ENCODE assay signal across 25 cellular contexts in the genomic region with DNA sequence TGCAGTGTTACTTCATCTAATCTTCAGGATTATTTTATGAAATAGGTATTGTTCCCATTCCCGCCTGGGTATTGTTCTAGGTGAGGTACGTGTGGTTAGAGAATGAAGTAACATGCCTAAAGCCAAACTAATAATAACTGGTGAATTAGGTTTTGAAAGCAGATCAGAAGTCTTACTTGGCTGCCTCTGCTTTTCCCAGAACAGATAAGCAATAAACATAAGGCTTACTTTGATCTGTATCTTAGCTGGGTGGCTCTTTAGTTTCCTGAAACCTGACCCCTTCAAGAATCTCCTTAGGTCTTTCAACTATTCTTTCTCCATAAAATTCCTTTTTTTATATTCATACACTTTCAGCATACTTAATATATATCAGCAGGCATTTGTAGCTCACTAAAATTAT.
A peak's percentile ranks its signal among the peaks of the same experiment; 100 is the strongest.
DNase-seq lines count a peak whose midpoint lies in the region; ATAC-seq and TF ChIP-seq lines count a peak whose summit lies in the region.
"Had no signal": no experiment of that assay in that cellular context is flagged by ENCODE, and none has a peak within 500 bp of the region (broad histone marks: within the 10 kb centered on the region; RNA-seq: fewer than 3 reads in every experiment).

No MANE protein-coding gene starts in this region.

- H3K4me1 Mint-ChIP-seq in CD8-positive, alpha-beta T cell (ENCODE audit: low read depth), result peaks cover 65% of the 10 kb centered on the region
- H3K4me1 Mint-ChIP-seq in activated T-helper 17 cell treated with anti-CD3 and anti-CD28 coated beads, Interleukin-2, amount 50 U/mL, for 72 hours, result peaks cover 13% of the 10 kb centered on the region
- H3K4me1 Mint-ChIP-seq in naive B cell, result peaks cover 62 to 86% (median 82%) of the 10 kb centered on the region in 3 donors

- no peak for ATAC-seq in CD8-positive, alpha-beta T cell
- ATAC-seq in activated T-helper 17 cell treated with anti-CD3 and anti-CD28 coated beads, Interleukin-2, amount 50 U/mL, for 72 hours (replicated peaks), result no peak
- no peak for ATAC-seq in naive B cell (ENCODE audit: low read depth in 2 of 2)
- no peak for ATAC-seq in Right ventricle myocardium inferior
- ATAC-seq in HG03521 (IDR thresholded peaks at IDR 0.05; ENCODE audit: unreplicated experiment), result no peak
- ATAC-seq: left ventricle myocardium superior had no signal

- H3K9me3 ChIP-seq in CD8-positive, alpha-beta T cell (ENCODE audit: low read length), result no peaks in the 10 kb centered on the region
- H3K9me3 ChIP-seq in Karpas-422 (ENCODE audit: low read length), result no peaks in the 10 kb centered on the region
- H3K9me3 ChIP-seq in tibial nerve, result no peaks in the 10 kb centered on the region
- H3K9me3 ChIP-seq: HAP-1, Peyer's patch, SJSA1, tibial artery had no signal

- H3K9me3 Mint-ChIP-seq in CD8-positive, alpha-beta T cell, result no peaks in the 10 kb centered on the region
- peaks cover 5% of the 10 kb centered on the region for H3K9me3 Mint-ChIP-seq in activated T-helper 17 cell treated with anti-CD3 and anti-CD28 coated beads, Interleukin-2, amount 50 U/mL, for 72 hours
- H3K9me3 Mint-ChIP-seq in naive B cell, result no peaks in the 10 kb centered on the region
- H3K9me3 Mint-ChIP-seq: activated CD4-positive, alpha-beta memory T cell treated with anti-CD3 and anti-CD28 coated beads for 36 hours; stimulated activated naive CD8-positive, alpha-beta T cell treated with anti-CD3 and anti-CD28 coated beads, Interleukin-15, amount 100 ng/mL, for 72 hours; T-helper 1 cell treated with Interleukin-12 subunit alpha and Interleukin-12 subunit beta and Interleukin-4 antibody, amounts not matched to agents 30 μg/mL and 1 μg/mL, for 36 hours had no signal

- no peak for TF ChIP-seq EP300 in tibial nerve (IDR thresholded peaks at IDR 0.05)

- DNase-seq in CD8-positive, alpha-beta T cell, result no peak
- DNase-seq in Karpas-422 (peak; percentile 34), naive B cell (no peak), Right ventricle myocardium inferior (ENCODE audit: missing footprints) (no peak), iPS-NIHi11 (ENCODE audit: low spot score) (no peak), tibial nerve (ENCODE audit: low spot score in 2 of 2) (no peak)
- DNase-seq: activated CD4-positive, alpha-beta memory T cell treated with anti-CD3 and anti-CD28 coated beads for 36 hours; activated gamma-delta T cell treated with Interleukin-2 at 50 U/mL for 16 hours; anterior cingulate cortex; left ventricle myocardium superior; NCI-H1694 treated with DMSO at 0.1 percent for 48 hours; NCI-H345; NCI-H82; Peyer's patch; retina; stimulated activated CD4-positive, alpha-beta T cell treated with anti-CD3 and anti-CD28 coated beads, Interleukin-4, amount 100 ng/mL, for 1 hour; stimulated activated naive CD8-positive, alpha-beta T cell treated with anti-CD3 and anti-CD28 coated beads, Interleukin-15, amount 100 ng/mL, for 72 hours; tibial artery had no signal

- H3K27ac Mint-ChIP-seq in CD8-positive, alpha-beta T cell, result peak overlapping the region; percentile 15
- no peak overlapping the region for H3K27ac Mint-ChIP-seq in activated T-helper 17 cell treated with anti-CD3 and anti-CD28 coated beads, Interleukin-2, amount 50 U/mL, for 72 hours
- peak overlapping the region; percentile 83 to 97 (median 90) for H3K27ac Mint-ChIP-seq in naive B cell
- H3K27ac Mint-ChIP-seq: activated CD4-positive, alpha-beta memory T cell treated with anti-CD3 and anti-CD28 coated beads for 36 hours; stimulated activated naive CD8-positive, alpha-beta T cell treated with anti-CD3 and anti-CD28 coated beads, Interleukin-15, amount 100 ng/mL, for 72 hours; T-helper 1 cell treated with Interleukin-12 subunit alpha and Interleukin-12 subunit beta and Interleukin-4 antibody, amounts not matched to agents 30 μg/mL and 1 μg/mL, for 36 hours had no signal

- no peak overlapping the region for H3K27ac ChIP-seq in CD8-positive, alpha-beta T cell (ENCODE audit: low read depth, low read length)
- H3K27ac ChIP-seq in Karpas-422 (ENCODE audit: low read length) (no peak overlapping the region), tibial nerve (no peak overlapping the region)
- H3K27ac ChIP-seq: Peyer's patch, SJSA1, tibial artery had no signal

- no peaks in the 10 kb centered on the region for H3K9me2 ChIP-seq in Karpas-422 (replicated peaks; ENCODE audit: insufficient read depth, low read length)

- TF ChIP-seq POLR2A in tibial nerve (IDR thresholded peaks at IDR 0.05), result no peak

- no peaks in the 10 kb centered on the region for H3K36me3 Mint-ChIP-seq in CD8-positive, alpha-beta T cell
- no peaks in the 10 kb centered on the region for H3K36me3 Mint-ChIP-seq in activated T-helper 17 cell treated with anti-CD3 and anti-CD28 coated beads, Interleukin-2, amount 50 U/mL, for 72 hours (ENCODE audit: low read depth)
- H3K36me3 Mint-ChIP-seq in naive B cell, result no peaks in the 10 kb centered on the region
- H3K36me3 Mint-ChIP-seq: activated CD4-positive, alpha-beta memory T cell treated with anti-CD3 and anti-CD28 coated beads for 36 hours had no signal

- H3K4me2 ChIP-seq in Karpas-422 (ENCODE audit: low read depth, low read length, poor library complexity, severe bottlenecking), result no peak overlapping the region
- H3K4me2 ChIP-seq: smooth muscle cell had no signal

- POLR2A ChIA-PET in CD8-positive, alpha-beta T cell (lab: Charles Lee), result interaction anchor here (0.7 kb wide), 1 partner anchor 113 kb away, joined by 3 read pairs; no protein-coding TSS in a partner anchor

- peak overlapping the region; percentile 10 for H3K4me3 Mint-ChIP-seq in CD8-positive, alpha-beta T cell
- peak overlapping the region; percentile 15 for H3K4me3 Mint-ChIP-seq in activated T-helper 17 cell treated with anti-CD3 and anti-CD28 coated beads, Interleukin-2, amount 50 U/mL, for 72 hours
- peak overlapping the region; percentile 2 to 73 (median 56) for H3K4me3 Mint-ChIP-seq in naive B cell
- H3K4me3 Mint-ChIP-seq: activated CD4-positive, alpha-beta memory T cell treated with anti-CD3 and anti-CD28 coated beads for 36 hours; T-helper 1 cell treated with Interleukin-12 subunit alpha and Interleukin-12 subunit beta and Interleukin-4 antibody, amounts not matched to agents 30 μg/mL and 1 μg/mL, for 36 hours had no signal

- no peak overlapping the region for H3K4me3 ChIP-seq in CD8-positive, alpha-beta T cell (ENCODE audit: low read depth, low read length)
- no peak overlapping the region for H3K4me3 ChIP-seq in Karpas-422 (ENCODE audit: low read length)
- no peak overlapping the region for H3K4me3 ChIP-seq in tibial nerve
- H3K4me3 ChIP-seq: GM12878, HAP-1, Peyer's patch, SJSA1, smooth muscle cell, tibial artery had no signal

- TF ChIP-seq CTCF in CD8-positive, alpha-beta T cell (IDR thresholded peaks at IDR 0.05), result no peak
- TF ChIP-seq CTCF in tibial nerve (IDR thresholded peaks at IDR 0.05), result no peak

- H3K27me3 ChIP-seq in CD8-positive, alpha-beta T cell (ENCODE audit: insufficient read depth, low read length), result no peaks in the 10 kb centered on the region
- no peaks in the 10 kb centered on the region for H3K27me3 ChIP-seq in Karpas-422 (ENCODE audit: low read length)
- H3K27me3 ChIP-seq in tibial nerve, result no peaks in the 10 kb centered on the region
- H3K27me3 ChIP-seq: Peyer's patch, SJSA1, tibial artery had no signal

- CTCF ChIA-PET in CD8-positive, alpha-beta T cell (lab: Charles Lee), result interaction anchor here (1.0 to 1.3 kb wide), 2 partner anchors 65 to 252 kb away, joined by 3 to 4 read pairs; no protein-coding TSS in a partner anchor

- no peaks in the 10 kb centered on the region for H3K79me2 ChIP-seq in Karpas-422 (ENCODE audit: low read length)

- no peaks in the 10 kb centered on the region for H3K27me3 Mint-ChIP-seq in CD8-positive, alpha-beta T cell (ENCODE audit: low read depth)
- H3K27me3 Mint-ChIP-seq in activated T-helper 17 cell treated with anti-CD3 and anti-CD28 coated beads, Interleukin-2, amount 50 U/mL, for 72 hours, result no peaks in the 10 kb centered on the region
- H3K27me3 Mint-ChIP-seq in naive B cell, result no peaks in the 10 kb centered on the region
- H3K27me3 Mint-ChIP-seq: activated CD4-positive, alpha-beta memory T cell treated with anti-CD3 and anti-CD28 coated beads for 36 hours; stimulated activated naive CD8-positive, alpha-beta T cell treated with anti-CD3 and anti-CD28 coated beads, Interleukin-15, amount 100 ng/mL, for 72 hours had no signal

- intact Hi-C loops in CD8-positive, alpha-beta T cell (cut with DNase I, micrococcal nuclease), result loop anchor here (2.0 to 5.0 kb wide), 2 partner anchors 63 to 225 kb away; no protein-coding TSS in a partner anchor
- intact Hi-C loops in Right ventricle myocardium inferior (cut with DNase I), result no loop called here

- H3K4me1 ChIP-seq in CD8-positive, alpha-beta T cell (ENCODE audit: insufficient read depth, low read length), result peaks cover 49% of the 10 kb centered on the region
- H3K4me1 ChIP-seq in Karpas-422 (ENCODE audit: low read length) (peaks cover 49% of the 10 kb centered on the region), tibial nerve (peaks cover 0 to 12% (median 3%) of the 10 kb centered on the region in 4 donors)
- H3K4me1 ChIP-seq: HAP-1, Peyer's patch, SJSA1, tibial artery had no signal

- no peaks in the 10 kb centered on the region for H3K36me3 ChIP-seq in CD8-positive, alpha-beta T cell (ENCODE audit: insufficient read depth, low read length)
- H3K36me3 ChIP-seq in Karpas-422 (ENCODE audit: insufficient read depth, low read length), result no peaks in the 10 kb centered on the region
- H3K36me3 ChIP-seq in tibial nerve, result no peaks in the 10 kb centered on the region
- H3K36me3 ChIP-seq: HAP-1, Peyer's patch, SJSA1, tibial artery had no signal

- H2AFZ ChIP-seq in Karpas-422 (ENCODE audit: low read length), result peak overlapping the region; percentile 75; the same call in 1 of the 2 replicates

- 75 to 78% methylated on average over 2 of the region's 2 CpGs for WGBS in tibial nerve, 2 donors

- no peaks in the 10 kb centered on the region for H4K20me1 ChIP-seq in Karpas-422 (ENCODE audit: insufficient read depth, low read depth, low read length)

- H3K9ac ChIP-seq in Karpas-422 (ENCODE audit: low read length), result no peak overlapping the region
